ENCODE assay signal across 1 cellular context in the genomic region with DNA sequence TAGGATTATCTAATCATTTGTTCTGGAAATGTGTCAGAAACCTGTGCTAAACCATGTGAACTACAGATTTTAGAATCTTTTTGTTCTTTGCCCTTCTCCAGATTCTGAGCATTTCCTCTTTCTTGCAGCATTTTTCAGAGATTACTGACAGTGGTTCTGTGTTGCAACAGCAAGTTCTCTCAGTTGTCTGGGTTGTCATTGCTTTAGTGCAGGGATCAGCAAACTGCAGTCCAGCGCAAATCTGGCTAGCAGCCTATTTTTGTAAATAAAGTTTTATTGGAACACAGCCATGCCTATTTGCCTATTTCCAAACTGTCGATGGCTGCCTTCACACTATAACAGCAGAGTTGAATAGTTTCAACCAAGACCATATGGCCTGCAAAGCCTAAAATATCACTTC.
TF ChIP-seq lines count a peak whose summit lies in the region.

No MANE protein-coding gene starts in this region.

TF ChIP-seq in GM12878, 131 proteins besides CTCF, POLR2A, EP300 and RAD21:
- TF ChIP-seq, protein P1, sequence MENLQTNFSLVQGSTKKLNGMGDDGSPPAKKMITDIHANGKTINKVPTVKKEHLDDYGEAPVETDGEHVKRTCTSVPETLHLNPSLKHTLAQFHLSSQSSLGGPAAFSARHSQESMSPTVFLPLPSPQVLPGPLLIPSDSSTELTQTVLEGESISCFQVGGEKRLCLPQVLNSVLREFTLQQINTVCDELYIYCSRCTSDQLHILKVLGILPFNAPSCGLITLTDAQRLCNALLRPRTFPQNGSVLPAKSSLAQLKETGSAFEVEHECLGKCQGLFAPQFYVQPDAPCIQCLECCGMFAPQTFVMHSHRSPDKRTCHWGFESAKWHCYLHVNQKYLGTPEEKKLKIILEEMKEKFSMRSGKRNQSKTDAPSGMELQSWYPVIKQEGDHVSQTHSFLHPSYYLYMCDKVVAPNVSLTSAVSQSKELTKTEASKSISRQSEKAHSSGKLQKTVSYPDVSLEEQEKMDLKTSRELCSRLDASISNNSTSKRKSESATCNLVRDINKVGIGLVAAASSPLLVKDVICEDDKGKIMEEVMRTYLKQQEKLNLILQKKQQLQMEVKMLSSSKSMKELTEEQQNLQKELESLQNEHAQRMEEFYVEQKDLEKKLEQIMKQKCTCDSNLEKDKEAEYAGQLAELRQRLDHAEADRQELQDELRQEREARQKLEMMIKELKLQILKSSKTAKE (IDR thresholded peaks at IDR 0.05; ENCODE audit: low read depth, poor library complexity, severe bottlenecking), result no peak
- TF ChIP-seq, protein P2, sequence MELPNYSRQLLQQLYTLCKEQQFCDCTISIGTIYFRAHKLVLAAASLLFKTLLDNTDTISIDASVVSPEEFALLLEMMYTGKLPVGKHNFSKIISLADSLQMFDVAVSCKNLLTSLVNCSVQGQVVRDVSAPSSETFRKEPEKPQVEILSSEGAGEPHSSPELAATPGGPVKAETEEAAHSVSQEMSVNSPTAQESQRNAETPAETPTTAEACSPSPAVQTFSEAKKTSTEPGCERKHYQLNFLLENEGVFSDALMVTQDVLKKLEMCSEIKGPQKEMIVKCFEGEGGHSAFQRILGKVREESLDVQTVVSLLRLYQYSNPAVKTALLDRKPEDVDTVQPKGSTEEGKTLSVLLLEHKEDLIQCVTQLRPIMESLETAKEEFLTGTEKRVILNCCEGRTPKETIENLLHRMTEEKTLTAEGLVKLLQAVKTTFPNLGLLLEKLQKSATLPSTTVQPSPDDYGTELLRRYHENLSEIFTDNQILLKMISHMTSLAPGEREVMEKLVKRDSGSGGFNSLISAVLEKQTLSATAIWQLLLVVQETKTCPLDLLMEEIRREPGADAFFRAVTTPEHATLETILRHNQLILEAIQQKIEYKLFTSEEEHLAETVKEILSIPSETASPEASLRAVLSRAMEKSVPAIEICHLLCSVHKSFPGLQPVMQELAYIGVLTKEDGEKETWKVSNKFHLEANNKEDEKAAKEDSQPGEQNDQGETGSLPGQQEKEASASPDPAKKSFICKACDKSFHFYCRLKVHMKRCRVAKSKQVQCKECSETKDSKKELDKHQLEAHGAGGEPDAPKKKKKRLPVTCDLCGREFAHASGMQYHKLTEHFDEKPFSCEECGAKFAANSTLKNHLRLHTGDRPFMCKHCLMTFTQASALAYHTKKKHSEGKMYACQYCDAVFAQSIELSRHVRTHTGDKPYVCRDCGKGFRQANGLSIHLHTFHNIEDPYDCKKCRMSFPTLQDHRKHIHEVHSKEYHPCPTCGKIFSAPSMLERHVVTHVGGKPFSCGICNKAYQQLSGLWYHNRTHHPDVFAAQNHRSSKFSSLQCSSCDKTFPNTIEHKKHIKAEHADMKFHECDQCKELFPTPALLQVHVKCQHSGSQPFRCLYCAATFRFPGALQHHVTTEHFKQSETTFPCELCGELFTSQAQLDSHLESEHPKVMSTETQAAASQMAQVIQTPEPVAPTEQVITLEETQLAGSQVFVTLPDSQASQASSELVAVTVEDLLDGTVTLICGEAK (IDR thresholded peaks at IDR 0.05; ENCODE audit: borderline replicate concordance), result peak; percentile 84
- TF ChIP-seq SPI1 (IDR thresholded peaks at IDR 0.05; ENCODE audit: borderline replicate concordance, insufficient read depth, low read depth, low read length), result peak; percentile 72; the same call in 1 of the 2 replicates
TF ChIP-seq in GM12878: peak in this region for 2.
